In genomic region chr4:79259242-79259641, GRCh38 we compare ENCODE assay signal across 27 cellular contexts.
"Had no signal": no experiment of that assay in that cellular context is flagged by ENCODE, and none has a peak within 500 bp of the region (broad histone marks: within the 10 kb centered on the region; RNA-seq: fewer than 3 reads in every experiment).

No MANE protein-coding gene starts in this region.

- H3K4me1 ChIP-seq: colonic mucosa, esophagus squamous epithelium, gastrocnemius medialis, lower lobe of right lung had no signal

- H3K4me2 ChIP-seq: hepatocyte had no signal

- H3K4me3 ChIP-seq: colonic mucosa, esophagus squamous epithelium, gastrocnemius medialis, hepatocyte, left ventricle myocardium inferior, lower lobe of right lung had no signal

- ATAC-seq: effector memory CD8-positive, alpha-beta T cell; esophagus mucosa; gastrocnemius medialis; left colon; left lobe of liver had no signal

- H3K79me2 ChIP-seq: hepatocyte had no signal

- DNase-seq: colonic mucosa; cortex of kidney; effector CD8-positive, alpha-beta T cell; effector memory CD8-positive, alpha-beta T cell; endodermal cell; erythroblast; esophagus squamous epithelium; foreskin fibroblast; foreskin melanocyte; gastrocnemius medialis; glutamatergic neuron; head of caudate nucleus; hypothalamus; immature natural killer cell; islet precursor cell; kidney; kidney glomerular epithelial cell; left colon; left ventricle myocardium inferior; lower lobe of right lung; mesendoderm; midbrain; naive B cell had no signal

- H3K36me3 ChIP-seq: colonic mucosa, esophagus squamous epithelium, gastrocnemius medialis, left ventricle myocardium inferior, lower lobe of right lung had no signal

- H3K9me3 ChIP-seq: colonic mucosa, esophagus squamous epithelium, gastrocnemius medialis, left ventricle myocardium inferior, lower lobe of right lung had no signal

- H3K27ac ChIP-seq: colonic mucosa, epithelial cell of prostate, esophagus squamous epithelium, gastrocnemius medialis, hepatocyte, left ventricle myocardium inferior, lower lobe of right lung had no signal

- H3K27me3 ChIP-seq: colonic mucosa, esophagus squamous epithelium, gastrocnemius medialis, hepatocyte had no signal

- H2AFZ ChIP-seq: hepatocyte had no signal
